ENCODE assay signal across 8 cellular contexts in genomic region chr14:100285913-100286400, GRCh38. TPM values are rescaled to one million over a fixed set of nuclear protein-coding genes. Genes with fewer than 3 reads are reported as not detected.
DNase-seq lines count a peak whose midpoint lies in the region; ATAC-seq, FAIRE-seq and TF ChIP-seq lines count a peak whose summit lies in the region.

No MANE protein-coding gene starts in this region.

- no peak for TF ChIP-seq POLR2A in HepG2 (IDR thresholded peaks at IDR 0.05; ENCODE audit: insufficient read depth in 1 of 2, low read depth in 2 of 2, low read length in 2 of 2)

- H3K9ac ChIP-seq in HepG2 (ENCODE audit: insufficient read depth, low read depth, low read length): peak overlapping the region; percentile 91

- H3K27ac ChIP-seq in HepG2 (ENCODE audit: extremely low read length, insufficient read depth, low read length) (peak overlapping the region; percentile 84), thymus (ENCODE audit: low read depth) (no peak overlapping the region)

- intact Hi-C loops in HepG2 (cut with micrococcal nuclease; ENCODE audit: unreplicated experiment): no loop called here

- no peak for TF ChIP-seq EP300 in HepG2 (IDR thresholded peaks at IDR 0.05; ENCODE audit: low read depth in 2 of 2, low read length in 2 of 2)
- no peak for TF ChIP-seq EP300 in HepG2 (CRISPR knock-in tag; IDR thresholded peaks at IDR 0.05; ENCODE audit: borderline replicate concordance)

- peaks cover 20% of the 10 kb centered on the region for H3K36me3 Mint-ChIP-seq in activated T-cell treated with anti-CD3 and anti-CD28 coated beads, Interleukin-2, amount 50 U/mL, for 24 hours (ENCODE audit: low read depth)
- no peaks in the 10 kb centered on the region for H3K36me3 Mint-ChIP-seq in activated naive CD8-positive, alpha-beta T cell treated with anti-CD3 and anti-CD28 coated beads, Interleukin-2, amount 10 ng/mL, durations not matched to agents 7 days and 5 days

- no peak overlapping the region for H2AFZ ChIP-seq in HepG2 (ENCODE audit: low read length)

- no TSS peak for BruUV-seq in HepG2 (replicated peaks; lab: Mats Ljungman, UMichigan)

- peak overlapping the region; percentile 85 for H3K4me2 ChIP-seq in HepG2 (ENCODE audit: low read depth, low read length)

- no peak for FAIRE-seq in HepG2 (lab: Jason Lieb, UNC)

- CTCF ChIA-PET in HepG2 (lab: Yijun Ruan, JAX; ENCODE audit: low intra/inter-chr PET ratio, low total read pairs): interaction anchor here (1.9 to 2.0 kb wide), 2 partner anchors 15 to 92 kb away, joined by 8 to 14 read pairs; no protein-coding TSS in a partner anchor

- 60% methylated on average over 7 of the region's 13 CpGs for WGBS in HepG2 (ENCODE audit: low lambda C conversion rate)
- WGBS in thymus: 52% methylated on average over 13 of the region's 13 CpGs

- H3K4me1 Mint-ChIP-seq in activated T-cell treated with anti-CD3 and anti-CD28 coated beads, Interleukin-2, amount 50 U/mL, for 24 hours (ENCODE audit: low read depth): peaks cover 12% of the 10 kb centered on the region
- H3K4me1 Mint-ChIP-seq in activated naive CD8-positive, alpha-beta T cell treated with anti-CD3 and anti-CD28 coated beads, Interleukin-2, amount 10 ng/mL, durations not matched to agents 7 days and 5 days: peaks cover 7% of the 10 kb centered on the region

- H3K9me3 ChIP-seq in HepG2 (ENCODE audit: low read length): no peaks in the 10 kb centered on the region
- no peaks in the 10 kb centered on the region for H3K9me3 ChIP-seq in thymus (ENCODE audit: control insufficient read depth)

- no peak for ATAC-seq in activated naive CD8-positive, alpha-beta T cell treated with anti-CD3 and anti-CD28 coated beads, Interleukin-2, amount 10 ng/mL, durations not matched to agents 7 days and 5 days (ENCODE audit: low read depth)
- 0 out of 3 replicates have a peak, but pooled peaks have one; percentile 1 for ATAC-seq in HepG2
- ATAC-seq in GM18870 (IDR thresholded peaks at IDR 0.05; ENCODE audit: unreplicated experiment): no peak
- no peak for ATAC-seq in HG02840 (IDR thresholded peaks at IDR 0.05; ENCODE audit: low FRiP score, unreplicated experiment)

- peak overlapping the region; percentile 73 for H3K4me3 Mint-ChIP-seq in activated T-cell treated with anti-CD3 and anti-CD28 coated beads, Interleukin-2, amount 50 U/mL, for 24 hours
- peak overlapping the region; percentile 79 for H3K4me3 Mint-ChIP-seq in activated naive CD8-positive, alpha-beta T cell treated with anti-CD3 and anti-CD28 coated beads, Interleukin-2, amount 10 ng/mL, durations not matched to agents 7 days and 5 days

- no peak for TF ChIP-seq CTCF in HepG2 (CRISPR knock-in tag; IDR thresholded peaks at IDR 0.05)

- in situ Hi-C loops in HepG2 (cut with HindIII; ENCODE audit: extremely low pct_ligation_motif_present, low pct_unique_long_range_greater_than_20kb): no loop called here

- no peaks in the 10 kb centered on the region for H3K9me3 Mint-ChIP-seq in activated T-cell treated with anti-CD3 and anti-CD28 coated beads, Interleukin-2, amount 50 U/mL, for 24 hours
- no peaks in the 10 kb centered on the region for H3K9me3 Mint-ChIP-seq in activated naive CD8-positive, alpha-beta T cell treated with anti-CD3 and anti-CD28 coated beads, Interleukin-2, amount 10 ng/mL, durations not matched to agents 7 days and 5 days

- POLR2A ChIA-PET in activated naive CD8-positive, alpha-beta T cell treated with anti-CD3 and anti-CD28 coated beads, Interleukin-2, amount 10 ng/mL, durations not matched to agents 7 days and 5 days (lab: Charles Lee): no interaction called here
- POLR2A ChIA-PET in HepG2 (lab: Yijun Ruan, JAX): interaction anchor here (0.8 to 1.6 kb wide), 4 partner anchors 37 to 89 kb away, joined by 3 to 5 read pairs (median 3); partner anchors contain the start of gene SLC25A47

- H3K79me2 ChIP-seq in HepG2 (ENCODE audit: insufficient read depth, low read length): peaks cover 3% of the 10 kb centered on the region

- H3K36me3 ChIP-seq in HepG2 (replicated peaks in 1 of 2; ENCODE audit: control insufficient read depth in 1 of 2, insufficient read depth in 2 of 2, low read length in 2 of 2): peaks cover 3 to 8% of the 10 kb centered on the region in 2 experiments; a peak in 2 of 5 replicates
- peaks cover 20% of the 10 kb centered on the region for H3K36me3 ChIP-seq in thymus (ENCODE audit: control insufficient read depth, insufficient read depth)

- peaks cover 62% of the 10 kb centered on the region for H3K4me1 ChIP-seq in HepG2 (ENCODE audit: insufficient read depth, low read length)
- H3K4me1 ChIP-seq in thymus (ENCODE audit: control insufficient read depth, insufficient read depth, low read length): peaks cover 4% of the 10 kb centered on the region

- no peak for DNase-seq in activated T-cell treated with anti-CD3 and anti-CD28 coated beads, Interleukin-2, amount 50 U/mL, for 24 hours
- no peak for DNase-seq in activated T-cell treated with anti-CD3 and anti-CD28 coated beads, Interleukin-2, amount 50 U/mL, for 48 hours
- DNase-seq in activated naive CD8-positive, alpha-beta T cell treated with anti-CD3 and anti-CD28 coated beads, Interleukin-2, amount 10 ng/mL, durations not matched to agents 7 days and 5 days: no peak
- no peak for DNase-seq in HepG2 (ENCODE audit: low spot score)
- DNase-seq in CD1c-positive myeloid dendritic cell (ENCODE audit: extremely low spot score): no peak

- H3K27me3 Mint-ChIP-seq in activated T-cell treated with anti-CD3 and anti-CD28 coated beads, Interleukin-2, amount 50 U/mL, for 24 hours: no peaks in the 10 kb centered on the region
- H3K27me3 Mint-ChIP-seq in activated naive CD8-positive, alpha-beta T cell treated with anti-CD3 and anti-CD28 coated beads, Interleukin-2, amount 10 ng/mL, durations not matched to agents 7 days and 5 days: no peaks in the 10 kb centered on the region

- TF ChIP-seq RAD21 in HepG2 (CRISPR knock-in tag; IDR thresholded peaks at IDR 0.05): no peak

- no peaks in the 10 kb centered on the region for H3K27me3 ChIP-seq in HepG2 (ENCODE audit: control insufficient read depth in 1 of 2, insufficient read depth in 2 of 2, low read length in 2 of 2)
- H3K27me3 ChIP-seq in thymus (ENCODE audit: control insufficient read depth, insufficient read depth): no peaks in the 10 kb centered on the region

- peak overlapping the region; percentile 90 for H3K27ac Mint-ChIP-seq in activated T-cell treated with anti-CD3 and anti-CD28 coated beads, Interleukin-2, amount 50 U/mL, for 24 hours
- peak overlapping the region; percentile 71 for H3K27ac Mint-ChIP-seq in activated naive CD8-positive, alpha-beta T cell treated with anti-CD3 and anti-CD28 coated beads, Interleukin-2, amount 10 ng/mL, durations not matched to agents 7 days and 5 days

- H3K4me3 ChIP-seq in HepG2 (replicated peaks in 1 of 3; ENCODE audit: insufficient read depth in 1 of 3, low read depth in 2 of 3, low read length in 3 of 3): peak overlapping the region; percentile 59 to 77 (median 75); a peak in 4 of 6 replicates
- H3K4me3 ChIP-seq in thymus (ENCODE audit: low read length): peak overlapping the region; percentile 89

- H4K20me1 ChIP-seq in HepG2 (ENCODE audit: insufficient read depth, low read length): no peaks in the 10 kb centered on the region

RNA-seq across cellular contexts. Expression of gene SLC25A29, which starts 20.3 kb away (rescaled TPM):
- 10 to 100 TPM; 17.3 to 18.1 TPM for total RNA-seq in activated naive CD8-positive, alpha-beta T cell treated with anti-CD3 and anti-CD28 coated beads, Interleukin-2, amount 10 ng/mL, durations not matched to agents 7 days and 5 days
- 9.6 and 17.2 TPM in 2 replicates for total RNA-seq in HepG2 (2016; rRNA removed; fragmentation: Illumina TruSeq; extraction: Trizol)
- total RNA-seq in HepG2 (2016; cell fraction: cytosol; rRNA removed; fragmentation: Illumina TruSeq; extraction: Trizol; ENCODE audit: low read depth): 2.4 and 2.6 TPM in 2 replicates
- 9.5 and 17.7 TPM in 2 replicates for total RNA-seq in HepG2 (2016; cell fraction: insoluble cytoplasmic fraction; rRNA removed; fragmentation: Illumina TruSeq; extraction: Trizol)
- 6.9 and 7.4 TPM in 2 replicates for total RNA-seq in HepG2 (2016; cell fraction: membrane; rRNA removed; fragmentation: Illumina TruSeq; extraction: Trizol)
- 15.9 and 18.2 TPM in 2 replicates for total RNA-seq in HepG2 (2016; cell fraction: nucleus; rRNA removed; fragmentation: Illumina TruSeq; extraction: Trizol)
- 12.2 and 16.1 TPM in 2 replicates for polyA plus RNA-seq in HepG2 (2011; rRNA removed)
- 6.9 and 11.5 TPM in 2 replicates for polyA plus RNA-seq in HepG2 (2011; cell fraction: cytosol; rRNA removed)
- 98.4 and 122 TPM in 2 replicates for polyA plus RNA-seq in HepG2 (2011; cell fraction: nucleus; rRNA removed)
- polyA plus RNA-seq in HepG2 (2012): 6.9 and 8.5 TPM in 2 replicates
- polyA plus RNA-seq in HepG2 (2016; cell fraction: cytosol; fragmentation: Illumina TruSeq; extraction: Trizol; ENCODE audit: low read depth): 1.4 and 1.6 TPM in 2 replicates
- polyA plus RNA-seq in HepG2 (2016; cell fraction: insoluble cytoplasmic fraction; fragmentation: Illumina TruSeq; extraction: Trizol; ENCODE audit: low read depth): 8.9 and 9.4 TPM in 2 replicates
- polyA plus RNA-seq in HepG2 (2016; cell fraction: membrane; fragmentation: Illumina TruSeq; extraction: Trizol; ENCODE audit: low read depth): 3.8 and 4.2 TPM in 2 replicates
- polyA plus RNA-seq in HepG2 (2016; cell fraction: nucleus; fragmentation: Illumina TruSeq; extraction: Trizol; ENCODE audit: insufficient read depth, low read depth): 47.1 and 52.2 TPM in 2 replicates
- polyA minus RNA-seq in HepG2 (2011; rRNA and poly(A)+ RNA removed; ENCODE audit: low replicate concordance): 9.4 and 18.9 TPM in 2 replicates
- polyA minus RNA-seq in HepG2 (2011; cell fraction: cytosol; rRNA and poly(A)+ RNA removed): 4.6 and 8.4 TPM in 2 replicates
- polyA minus RNA-seq in HepG2 (2011; cell fraction: nucleus; rRNA and poly(A)+ RNA removed): 9.1 and 11.2 TPM in 2 replicates
- 90.3 TPM for polyA plus RNA-seq in thymus

RNA-seq across cellular contexts. Expression of gene SLC25A47, which starts 37.2 kb away (rescaled TPM):
- not detected for total RNA-seq in activated naive CD8-positive, alpha-beta T cell treated with anti-CD3 and anti-CD28 coated beads, Interleukin-2, amount 10 ng/mL, durations not matched to agents 7 days and 5 days
- total RNA-seq in HepG2 (2016; rRNA removed; fragmentation: Illumina TruSeq; extraction: Trizol): 0.87 and 1.0 TPM in 2 replicates
- 0.71 and 1.5 TPM in 2 replicates for total RNA-seq in HepG2 (2016; cell fraction: cytosol; rRNA removed; fragmentation: Illumina TruSeq; extraction: Trizol; ENCODE audit: low read depth)
- 0.88 and 0.95 TPM in 2 replicates for total RNA-seq in HepG2 (2016; cell fraction: insoluble cytoplasmic fraction; rRNA removed; fragmentation: Illumina TruSeq; extraction: Trizol)
- 0.53 and 1.1 TPM in 2 replicates for total RNA-seq in HepG2 (2016; cell fraction: membrane; rRNA removed; fragmentation: Illumina TruSeq; extraction: Trizol)
- total RNA-seq in HepG2 (2016; cell fraction: nucleus; rRNA removed; fragmentation: Illumina TruSeq; extraction: Trizol): 0.47 and 0.65 TPM in 2 replicates
- polyA plus RNA-seq in HepG2 (2011; rRNA removed) (1.7 and 7.6 TPM in 2 replicates), thymus (0.09 TPM)
- polyA plus RNA-seq in HepG2 (2011; cell fraction: cytosol; rRNA removed): 3.2 and 4.5 TPM in 2 replicates
- polyA plus RNA-seq in HepG2 (2011; cell fraction: nucleus; rRNA removed): 4.2 and 9.5 TPM in 2 replicates
- 6.6 and 11.5 TPM in 2 replicates for polyA plus RNA-seq in HepG2 (2012)
- polyA plus RNA-seq in HepG2 (2016; cell fraction: cytosol; fragmentation: Illumina TruSeq; extraction: Trizol; ENCODE audit: low read depth): 0.17 and 0.24 TPM in 2 replicates
- polyA plus RNA-seq in HepG2 (2016; cell fraction: insoluble cytoplasmic fraction; fragmentation: Illumina TruSeq; extraction: Trizol; ENCODE audit: low read depth): 0.51 and 0.54 TPM in 2 replicates
- polyA plus RNA-seq in HepG2 (2016; cell fraction: membrane; fragmentation: Illumina TruSeq; extraction: Trizol; ENCODE audit: low read depth): 0.41 and 0.42 TPM in 2 replicates
- polyA plus RNA-seq in HepG2 (2016; cell fraction: nucleus; fragmentation: Illumina TruSeq; extraction: Trizol; ENCODE audit: insufficient read depth, low read depth): 0.53 and 0.61 TPM in 2 replicates
- polyA minus RNA-seq in HepG2 (2011; rRNA and poly(A)+ RNA removed; ENCODE audit: low replicate concordance): 4.3 TPM in 1 of 2 replicates, not detected in the other
- polyA minus RNA-seq in HepG2 (2011; cell fraction: cytosol; rRNA and poly(A)+ RNA removed): 2.3 and 3.1 TPM in 2 replicates
- polyA minus RNA-seq in HepG2 (2011; cell fraction: nucleus; rRNA and poly(A)+ RNA removed): 0.52 and 1.5 TPM in 2 replicates

RNA-seq across cellular contexts. Expression of gene YY1, which starts 47.0 kb away (rescaled TPM):
- 10 to 100 TPM; 86.4 to 89.6 TPM for total RNA-seq in activated naive CD8-positive, alpha-beta T cell treated with anti-CD3 and anti-CD28 coated beads, Interleukin-2, amount 10 ng/mL, durations not matched to agents 7 days and 5 days
- total RNA-seq in HepG2 (2016; rRNA removed; fragmentation: Illumina TruSeq; extraction: Trizol): 62.8 and 68.1 TPM in 2 replicates
- total RNA-seq in HepG2 (2016; cell fraction: cytosol; rRNA removed; fragmentation: Illumina TruSeq; extraction: Trizol; ENCODE audit: low read depth): 18.9 and 19.0 TPM in 2 replicates
- 58.6 and 68.6 TPM in 2 replicates for total RNA-seq in HepG2 (2016; cell fraction: insoluble cytoplasmic fraction; rRNA removed; fragmentation: Illumina TruSeq; extraction: Trizol)
- 65.4 and 80.0 TPM in 2 replicates for total RNA-seq in HepG2 (2016; cell fraction: membrane; rRNA removed; fragmentation: Illumina TruSeq; extraction: Trizol)
- 38.0 and 40.7 TPM in 2 replicates for total RNA-seq in HepG2 (2016; cell fraction: nucleus; rRNA removed; fragmentation: Illumina TruSeq; extraction: Trizol)
- 23.9 and 29.4 TPM in 2 replicates for polyA plus RNA-seq in HepG2 (2011; rRNA removed)
- polyA plus RNA-seq in HepG2 (2011; cell fraction: cytosol; rRNA removed): 13.8 and 18.5 TPM in 2 replicates
- polyA plus RNA-seq in HepG2 (2011; cell fraction: nucleus; rRNA removed): 23.8 and 24.4 TPM in 2 replicates
- 43.4 and 54.0 TPM in 2 replicates for polyA plus RNA-seq in HepG2 (2012)
- 29.1 and 32.3 TPM in 2 replicates for polyA plus RNA-seq in HepG2 (2016; cell fraction: cytosol; fragmentation: Illumina TruSeq; extraction: Trizol; ENCODE audit: low read depth)
- 93.6 and 111 TPM in 2 replicates for polyA plus RNA-seq in HepG2 (2016; cell fraction: insoluble cytoplasmic fraction; fragmentation: Illumina TruSeq; extraction: Trizol; ENCODE audit: low read depth)
- polyA plus RNA-seq in HepG2 (2016; cell fraction: membrane; fragmentation: Illumina TruSeq; extraction: Trizol; ENCODE audit: low read depth): 65.2 and 73.0 TPM in 2 replicates
- polyA plus RNA-seq in HepG2 (2016; cell fraction: nucleus; fragmentation: Illumina TruSeq; extraction: Trizol; ENCODE audit: insufficient read depth, low read depth): 82.8 and 91.4 TPM in 2 replicates
- 24.4 and 42.6 TPM in 2 replicates for polyA minus RNA-seq in HepG2 (2011; rRNA and poly(A)+ RNA removed; ENCODE audit: low replicate concordance)
- 17.8 and 23.1 TPM in 2 replicates for polyA minus RNA-seq in HepG2 (2011; cell fraction: cytosol; rRNA and poly(A)+ RNA removed)
- polyA minus RNA-seq in HepG2 (2011; cell fraction: nucleus; rRNA and poly(A)+ RNA removed): 36.4 and 41.8 TPM in 2 replicates
- 72.3 TPM for polyA plus RNA-seq in thymus
